Comparison of ENCODE assay signal across 9 cellular contexts in the genomic region with DNA sequence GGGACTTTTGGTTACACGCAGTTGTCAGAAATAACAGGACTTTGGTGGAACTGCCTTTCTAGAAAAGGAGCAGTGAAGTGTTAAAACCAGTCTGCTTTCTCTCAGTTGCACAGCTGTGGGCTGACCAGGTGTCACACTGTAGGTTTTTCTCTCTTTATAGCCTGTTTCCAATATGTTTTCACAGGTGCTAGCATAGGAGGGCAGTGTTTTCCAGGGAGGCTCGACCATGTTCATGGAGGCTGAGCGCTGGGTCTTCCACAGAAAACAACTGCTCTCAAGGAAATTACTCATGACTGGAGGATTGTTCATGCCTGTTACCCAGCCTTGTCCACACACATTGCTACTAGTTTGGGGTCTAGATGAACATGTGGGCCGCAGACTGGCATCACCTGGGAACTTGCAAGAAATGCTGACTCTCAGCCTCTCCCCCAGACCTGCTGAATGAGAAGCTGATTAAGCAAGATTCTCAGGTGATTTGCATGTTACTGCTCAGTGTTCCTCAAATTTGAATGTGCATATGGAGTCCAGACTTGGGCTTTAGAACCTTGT.
DNase-seq lines count a peak whose midpoint lies in the region; ATAC-seq and FAIRE-seq lines count a peak whose summit lies in the region.
"Had no signal": no experiment of that assay in that cellular context is flagged by ENCODE, and none has a peak within 500 bp of the region (broad histone marks: within the 10 kb centered on the region; RNA-seq: fewer than 3 reads in every experiment).

No MANE protein-coding gene starts in this region.

- ATAC-seq in GM18870 (IDR thresholded peaks at IDR 0.05; ENCODE audit: unreplicated experiment) = peak; percentile 66
- ATAC-seq in GM21576 (IDR thresholded peaks at IDR 0.05; ENCODE audit: unreplicated experiment) = peak; percentile 64
- peak; percentile 66 for ATAC-seq in HG03175 (IDR thresholded peaks at IDR 0.05; ENCODE audit: unreplicated experiment)
- peak; percentile 93 for ATAC-seq in memory B cell (ENCODE audit: low read depth)
- ATAC-seq: stimulated activated naive CD8-positive, alpha-beta T cell treated with anti-CD3 and anti-CD28 coated beads, Interleukin-15, amount 100 ng/mL, for 72 hours had no signal

- DNase-seq in memory B cell (ENCODE audit: low spot score in 2 of 2) = peak; percentile 12 to 28
- no peak for DNase-seq in HTR-8/SVneo (ENCODE audit: insufficient read length, low spot score)
- DNase-seq in putamen (ENCODE audit: low spot score) = no peak
- no peak for DNase-seq in NCI-H2196 treated with DMSO at 0.1 percent for 48 hours (lab: John Stamatoyannopoulos, UW; ENCODE audit: unreplicated experiment)
- no peak for DNase-seq in NCI-H345 treated with DMSO at 0.1 percent for 48 hours (lab: John Stamatoyannopoulos, UW; ENCODE audit: unreplicated experiment)
- DNase-seq: stimulated activated naive CD8-positive, alpha-beta T cell treated with anti-CD3 and anti-CD28 coated beads, Interleukin-15, amount 100 ng/mL, for 72 hours had no signal

- H3K4me1 Mint-ChIP-seq in memory B cell = peaks cover 41% of the 10 kb centered on the region

- H3K27ac Mint-ChIP-seq in memory B cell = peak overlapping the region; percentile 75
- H3K27ac Mint-ChIP-seq: stimulated activated naive CD8-positive, alpha-beta T cell treated with anti-CD3 and anti-CD28 coated beads, Interleukin-15, amount 100 ng/mL, for 72 hours had no signal

- H3K9me3 Mint-ChIP-seq in memory B cell = no peaks in the 10 kb centered on the region
- H3K9me3 Mint-ChIP-seq: stimulated activated naive CD8-positive, alpha-beta T cell treated with anti-CD3 and anti-CD28 coated beads, Interleukin-15, amount 100 ng/mL, for 72 hours had no signal

- H3K4me3 Mint-ChIP-seq in memory B cell = peak overlapping the region; percentile 39

- peaks cover 3% of the 10 kb centered on the region for H3K36me3 Mint-ChIP-seq in memory B cell

- no peaks in the 10 kb centered on the region for H3K27me3 Mint-ChIP-seq in memory B cell
- H3K27me3 Mint-ChIP-seq: stimulated activated naive CD8-positive, alpha-beta T cell treated with anti-CD3 and anti-CD28 coated beads, Interleukin-15, amount 100 ng/mL, for 72 hours had no signal

- no peak for FAIRE-seq in HTR-8/SVneo (lab: Jason Lieb, UNC)

Comparison
In these comparisons a context has a peak if more than half of its experiments do, and no peak if none do; other contexts are left out.
1. DNase-seq: peak in memory B cell (2 of 2); none in HTR-8/SVneo (single experiment), putamen (single experiment), NCI-H2196 treated with DMSO at 0.1 percent for 48 hours (single experiment) and NCI-H345 treated with DMSO at 0.1 percent for 48 hours (single experiment).
2. Peak in every context shown above with its lines, with median percentiles within 50 percentile points of each other: ATAC-seq.